10 cellular contexts compared by ENCODE assay signal in the genomic region with DNA sequence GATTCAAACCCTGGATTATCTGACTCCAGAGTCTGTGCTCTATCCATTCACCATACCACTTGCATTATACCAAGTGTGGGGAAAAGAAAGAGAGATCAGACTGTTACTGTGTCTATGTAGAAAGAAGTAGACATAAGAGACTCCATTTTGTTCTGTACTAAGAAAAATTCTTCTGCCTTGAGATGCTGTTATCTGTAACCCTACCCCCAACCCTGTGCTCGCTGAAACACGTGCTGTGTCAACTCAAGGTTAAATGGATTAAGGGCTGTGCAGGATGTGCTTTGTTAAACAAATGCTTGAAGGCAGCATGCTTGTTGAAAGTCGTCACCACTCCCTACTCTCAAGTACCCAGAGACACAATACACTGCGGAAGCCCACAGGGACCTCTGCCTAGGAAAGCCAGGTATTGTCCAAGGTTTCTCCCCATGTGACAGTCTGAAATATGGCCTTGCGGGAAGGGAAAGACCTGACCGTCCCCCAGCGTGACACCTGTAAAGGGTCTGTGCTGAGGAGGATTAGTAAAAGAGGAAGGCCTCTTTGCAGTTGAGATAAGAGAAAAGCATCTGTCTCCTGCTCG. TPM values are rescaled to one million over a fixed set of nuclear protein-coding genes. Genes with fewer than 3 reads are reported as not detected.
A peak's percentile ranks its signal among the peaks of the same experiment; 100 is the strongest.
DNase-seq lines count a peak whose midpoint lies in the region; ATAC-seq, FAIRE-seq and TF ChIP-seq lines count a peak whose summit lies in the region.
"Not testable (repeated sequence)": the region's sequence is repeated elsewhere in the genome, so short reads cannot be mapped to it uniquely, and the experiment has no call there.
"Had no signal": no experiment of that assay in that cellular context is flagged by ENCODE, and none has a peak within 500 bp of the region (broad histone marks: within the 10 kb centered on the region; RNA-seq: fewer than 3 reads in every experiment).

No MANE protein-coding gene starts in this region.

- peaks cover 30% of the 10 kb centered on the region for H3K4me1 Mint-ChIP-seq in Caco-2 (ENCODE audit: low read depth, unreplicated experiment)
- H3K4me1 Mint-ChIP-seq in activated CD8-positive, alpha-beta T cell treated with anti-CD3 and anti-CD28 coated beads, Interleukin-2, amount 10 ng/mL, durations not matched to agents 7 days and 5 days (ENCODE audit: low read depth): peaks cover 74% of the 10 kb centered on the region
- peaks cover 65% of the 10 kb centered on the region for H3K4me1 Mint-ChIP-seq in stimulated activated effector memory CD8-positive, alpha-beta T cell treated with anti-CD3 and anti-CD28 coated beads, Interleukin-12 subunit alpha, Interleukin-12 subunit beta, amount 100 ng/mL, for 72 hours

- POLR2A ChIA-PET in Caco-2 (lab: Charles Lee): not testable (repeated sequence)
- POLR2A ChIA-PET in activated CD8-positive, alpha-beta T cell treated with anti-CD3 and anti-CD28 coated beads, Interleukin-2, amount 10 ng/mL, durations not matched to agents 7 days and 5 days (lab: Charles Lee): interaction anchor here (1.0 to 1.1 kb wide), 3 partner anchors 11 to 13 kb away, joined by 3 to 4 read pairs (median 3); no protein-coding TSS in a partner anchor

- H3K9me3 ChIP-seq in Caco-2: not testable (repeated sequence)
- H3K9me3 ChIP-seq in NT2/D1 (ENCODE audit: insufficient read depth, low read length): peaks cover 11% of the 10 kb centered on the region; the same call in 1 of the 2 replicates

- H3K36me3 Mint-ChIP-seq in Caco-2 (ENCODE audit: insufficient read depth, unreplicated experiment); stimulated activated effector memory CD8-positive, alpha-beta T cell treated with anti-CD3 and anti-CD28 coated beads, Interleukin-12 subunit alpha, Interleukin-12 subunit beta, amount 100 ng/mL, for 72 hours: not testable (repeated sequence)
- peaks cover 23% of the 10 kb centered on the region for H3K36me3 Mint-ChIP-seq in activated CD8-positive, alpha-beta T cell treated with anti-CD3 and anti-CD28 coated beads, Interleukin-2, amount 10 ng/mL, durations not matched to agents 7 days and 5 days (ENCODE audit: low read depth)

- H3K27me3 ChIP-seq in Caco-2 (replicated peaks; ENCODE audit: control insufficient read depth, insufficient read depth, low read length); NT2/D1 (ENCODE audit: insufficient read depth, insufficient read length): not testable (repeated sequence)

- not testable (repeated sequence) for H3K4me3 ChIP-seq in Caco-2 (ENCODE audit: low read depth, low read length); NT2/D1 (ENCODE audit: insufficient read length, low read depth); choroid plexus epithelial cell (ENCODE audit: low read depth, low read length)

- peak; percentile 74 to 86 for DNase-seq in Caco-2
- not testable (repeated sequence) for DNase-seq in GM18507 (ENCODE audit: extremely low spot score, insufficient read length, low read depth)
- peak; percentile 54 for DNase-seq in NAMALWA (ENCODE audit: low spot score)
- peak; percentile 95 for DNase-seq in NT2/D1 (ENCODE audit: low read depth, low spot score)
- DNase-seq in activated CD8-positive, alpha-beta T cell treated with anti-CD3 and anti-CD28 coated beads, Interleukin-2, amount 10 ng/mL, durations not matched to agents 7 days and 5 days: peak; percentile 21
- DNase-seq in choroid plexus epithelial cell (ENCODE audit: low read depth): peak; percentile 32
- peak; percentile 82 for DNase-seq in iris pigment epithelial cell (ENCODE audit: low read depth)
- DNase-seq in stimulated activated effector memory CD8-positive, alpha-beta T cell treated with anti-CD3 and anti-CD28 coated beads, Interleukin-12 subunit alpha, Interleukin-12 subunit beta, amount 100 ng/mL, for 72 hours (ENCODE audit: low spot score in 2 of 2): peak in 1 of 2 donors; percentile 34

- peak overlapping the region; percentile 37 for H3K4me3 Mint-ChIP-seq in Caco-2 (ENCODE audit: unreplicated experiment)
- H3K4me3 Mint-ChIP-seq in activated CD8-positive, alpha-beta T cell treated with anti-CD3 and anti-CD28 coated beads, Interleukin-2, amount 10 ng/mL, durations not matched to agents 7 days and 5 days; stimulated activated effector memory CD8-positive, alpha-beta T cell treated with anti-CD3 and anti-CD28 coated beads, Interleukin-12 subunit alpha, Interleukin-12 subunit beta, amount 100 ng/mL, for 72 hours: not testable (repeated sequence)

- peak overlapping the region; percentile 82 for H3K27ac Mint-ChIP-seq in Caco-2 (ENCODE audit: unreplicated experiment)
- H3K27ac Mint-ChIP-seq in activated CD8-positive, alpha-beta T cell treated with anti-CD3 and anti-CD28 coated beads, Interleukin-2, amount 10 ng/mL, durations not matched to agents 7 days and 5 days: peak overlapping the region; percentile 36
- H3K27ac Mint-ChIP-seq in stimulated activated effector memory CD8-positive, alpha-beta T cell treated with anti-CD3 and anti-CD28 coated beads, Interleukin-12 subunit alpha, Interleukin-12 subunit beta, amount 100 ng/mL, for 72 hours: peak overlapping the region; percentile 50

- CTCF ChIA-PET in Caco-2 (lab: Charles Lee): not testable (repeated sequence)
- CTCF ChIA-PET in activated CD8-positive, alpha-beta T cell treated with anti-CD3 and anti-CD28 coated beads, Interleukin-2, amount 10 ng/mL, durations not matched to agents 7 days and 5 days (lab: Charles Lee): interaction anchor here (0.9 to 2.2 kb wide), 6 partner anchors 11 to 33 kb away, joined by 3 to 16 read pairs (median 7); no protein-coding TSS in a partner anchor

- H3K27me3 Mint-ChIP-seq in Caco-2 (ENCODE audit: insufficient read depth, unreplicated experiment); activated CD8-positive, alpha-beta T cell treated with anti-CD3 and anti-CD28 coated beads, Interleukin-2, amount 10 ng/mL, durations not matched to agents 7 days and 5 days (ENCODE audit: low read depth): not testable (repeated sequence)

- peaks cover 47% of the 10 kb centered on the region for H3K4me1 ChIP-seq in Caco-2
- peaks cover 13% of the 10 kb centered on the region for H3K4me1 ChIP-seq in NT2/D1 (ENCODE audit: insufficient read depth, insufficient read length)

- TF ChIP-seq CTCF in Caco-2 (IDR thresholded peaks at IDR 0.05; ENCODE audit: insufficient read depth in 1 of 2, low read depth in 1 of 2, low read length in 1 of 2, severe bottlenecking in 1 of 2, unreplicated experiment in 1 of 2); choroid plexus epithelial cell (conservative IDR thresholded peaks at IDR 0.05; ENCODE audit: low read depth, low read length): not testable (repeated sequence)

- not testable (repeated sequence) for ATAC-seq in activated CD8-positive, alpha-beta T cell treated with anti-CD3 and anti-CD28 coated beads, Interleukin-2, amount 10 ng/mL, durations not matched to agents 7 days and 5 days; stimulated activated effector memory CD8-positive, alpha-beta T cell treated with anti-CD3 and anti-CD28 coated beads, Interleukin-12 subunit alpha, Interleukin-12 subunit beta, amount 100 ng/mL, for 72 hours

- intact Hi-C loops in Caco-2 (cut with micrococcal nuclease; ENCODE audit: unreplicated experiment): loop anchor here (1.0 kb wide), 1 partner anchor 22 kb away; no protein-coding TSS in a partner anchor

- not testable (repeated sequence) for H3K9me3 Mint-ChIP-seq in Caco-2 (ENCODE audit: unreplicated experiment); activated CD8-positive, alpha-beta T cell treated with anti-CD3 and anti-CD28 coated beads, Interleukin-2, amount 10 ng/mL, durations not matched to agents 7 days and 5 days (ENCODE audit: insufficient read depth); stimulated activated effector memory CD8-positive, alpha-beta T cell treated with anti-CD3 and anti-CD28 coated beads, Interleukin-12 subunit alpha, Interleukin-12 subunit beta, amount 100 ng/mL, for 72 hours

- peak; percentile 83 for FAIRE-seq in GM18507 (lab: Jason Lieb, UNC)

- H3K36me3 ChIP-seq in Caco-2 (ENCODE audit: control insufficient read depth, insufficient read depth, low read length); NT2/D1 (ENCODE audit: insufficient read depth, insufficient read length, low read length): not testable (repeated sequence)

- not testable (repeated sequence) for BruUV-seq in Caco-2 (replicated peaks; lab: Mats Ljungman, UMichigan)

- H3K9ac ChIP-seq in NT2/D1 (ENCODE audit: insufficient read length, low read depth): not testable (repeated sequence)

RNA-seq across cellular contexts. Expression of gene SLAMF1, which starts 5.3 kb away (rescaled TPM):
- total RNA-seq in Caco-2 (2022): not detected in 2 replicates
- total RNA-seq in activated CD8-positive, alpha-beta T cell treated with anti-CD3 and anti-CD28 coated beads, Interleukin-2, amount 10 ng/mL, durations not matched to agents 7 days and 5 days: 10 to 100 TPM; 48.5 to 50.1 TPM
- total RNA-seq: chondrocyte, G401 had no signal

RNA-seq across cellular contexts. Expression of gene CD48, which starts 59.5 kb away (rescaled TPM):
- total RNA-seq in Caco-2 (2022): not detected in 2 replicates
- total RNA-seq in activated CD8-positive, alpha-beta T cell treated with anti-CD3 and anti-CD28 coated beads, Interleukin-2, amount 10 ng/mL, durations not matched to agents 7 days and 5 days: 100 to 1,000 TPM; 325 to 327 TPM
- total RNA-seq: chondrocyte, G401 had no signal

Comparison
In these comparisons a context has a peak if more than half of its experiments do, and no peak if none do; other contexts are left out.
1. RNA of gene SLAMF1, which starts 5.3 kb away (total RNA-seq): 48.5 to 50.1 TPM in activated CD8-positive, alpha-beta T cell treated with anti-CD3 and anti-CD28 coated beads, Interleukin-2, amount 10 ng/mL, durations not matched to agents 7 days and 5 days; not detected in Caco-2; every median in the first group is over 10 times any median in the second.
2. RNA of gene CD48, which starts 59.5 kb away (total RNA-seq): 325 to 327 TPM in activated CD8-positive, alpha-beta T cell treated with anti-CD3 and anti-CD28 coated beads, Interleukin-2, amount 10 ng/mL, durations not matched to agents 7 days and 5 days; not detected in Caco-2; every median in the first group is over 100 times any median in the second.
3. Peak in every context shown above with its lines, with median percentiles within 50 percentile points of each other: H3K27ac Mint-ChIP-seq.